Comparison of ENCODE assay signal across 17 cellular contexts in genomic region chr12:117042171-117042809, GRCh38. TPM values are rescaled to one million over a fixed set of nuclear protein-coding genes. Genes with fewer than 3 reads are reported as not detected.
DNase-seq lines count a peak whose midpoint lies in the region; ATAC-seq and TF ChIP-seq lines count a peak whose summit lies in the region.
"Had no signal": no experiment of that assay in that cellular context is flagged by ENCODE, and none has a peak within 500 bp of the region (broad histone marks: within the 10 kb centered on the region; RNA-seq: fewer than 3 reads in every experiment).

No MANE protein-coding gene starts in this region.

- H3K4me1 ChIP-seq in BE2C (peaks cover 19% of the 10 kb centered on the region), IMR-90 (ENCODE audit: control insufficient read depth, insufficient read depth, low read length) (peaks cover 4% of the 10 kb centered on the region; the same call in 1 of the 2 replicates), endodermal cell (ENCODE audit: control insufficient read depth, insufficient read depth, low read length) (peaks cover 28% of the 10 kb centered on the region), mesendoderm (ENCODE audit: control insufficient read depth, low read depth, low read length) (peaks cover 5% of the 10 kb centered on the region), transverse colon (no peaks in the 10 kb centered on the region)
- H3K4me1 ChIP-seq: colonic mucosa had no signal

- H3K9me3 ChIP-seq in BE2C (no peaks in the 10 kb centered on the region), IMR-90 (ENCODE audit: control insufficient read depth, insufficient read depth, low read length) (no peaks in the 10 kb centered on the region), endodermal cell (ENCODE audit: control insufficient read depth, low read length) (no peaks in the 10 kb centered on the region), transverse colon (no peaks in the 10 kb centered on the region)
- H3K9me3 ChIP-seq: colonic mucosa, tibial nerve had no signal

- no TSS peak for BruUV-seq in IMR-90 (replicated peaks; lab: Mats Ljungman, UMichigan)

- H2BK15ac ChIP-seq in IMR-90 (ENCODE audit: low read depth, low read length) = no peak overlapping the region
- no peak overlapping the region for H2BK15ac ChIP-seq in mesendoderm (replicated peaks; ENCODE audit: low read depth)

- H2BK20ac ChIP-seq in IMR-90 (ENCODE audit: low read depth, low read length) = no peak overlapping the region

- no peaks in the 10 kb centered on the region for H3K36me3 Mint-ChIP-seq in endodermal cell (ENCODE audit: low read depth)
- no peaks in the 10 kb centered on the region for H3K36me3 Mint-ChIP-seq in activated naive CD8-positive, alpha-beta T cell treated with anti-CD3 and anti-CD28 coated beads, Interleukin-2, amount 50 U/mL, for 24 hours (ENCODE audit: low read depth)
- H3K36me3 Mint-ChIP-seq in activated T-helper 1 cell treated with anti-CD3 and anti-CD28 coated beads, Interleukin-12 subunit alpha, Interleukin-12 subunit beta, Interleukin-2, Interleukin-4 antibody, amounts not matched to agents 30 ng/mL and 10 ng/mL and 1 ng/mL, durations not matched to agents 14 hours and 24 hours and 36 hours (ENCODE audit: low read depth) = no peaks in the 10 kb centered on the region
- H3K36me3 Mint-ChIP-seq: activated naive CD4-positive, alpha-beta T cell treated with anti-CD3 and anti-CD28 coated beads, Interleukin-2, amount 50 U/mL, for 24 hours had no signal

- no peak overlapping the region for H3K4me3 ChIP-seq in BE2C (ENCODE audit: low read depth, low read length)
- H3K4me3 ChIP-seq in IMR-90 (ENCODE audit: insufficient read depth, low read depth, low read length) = no peak overlapping the region
- H3K4me3 ChIP-seq in endodermal cell (ENCODE audit: low read length) = no peak overlapping the region
- H3K4me3 ChIP-seq in mesendoderm (ENCODE audit: low read length) = no peak overlapping the region
- no peak overlapping the region for H3K4me3 ChIP-seq in transverse colon
- H3K4me3 ChIP-seq: colonic mucosa, tibial nerve had no signal

- no peak overlapping the region for H3K14ac ChIP-seq in IMR-90 (replicated peaks; ENCODE audit: low read depth, low read length)

- intact Hi-C loops in IMR-90 (cut with micrococcal nuclease) = no loop called here
- intact Hi-C loops in transverse colon (cut with DNase I; ENCODE audit: low total_unique reads) = no loop called here
- intact Hi-C loops in activated T-helper 1 cell treated with anti-CD3 and anti-CD28 coated beads, Interleukin-12 subunit alpha, Interleukin-12 subunit beta, Interleukin-2, Interleukin-4 antibody, amounts not matched to agents 30 ng/mL and 10 ng/mL and 1 ng/mL, durations not matched to agents 14 hours and 24 hours and 36 hours (cut with micrococcal nuclease) = no loop called here

- H3K27me3 ChIP-seq in BE2C (no peaks in the 10 kb centered on the region), IMR-90 (ENCODE audit: control insufficient read depth, insufficient read depth, low read length) (no peaks in the 10 kb centered on the region), endodermal cell (ENCODE audit: control insufficient read depth, insufficient read depth, low read length, poor library complexity, severe bottlenecking) (no peaks in the 10 kb centered on the region), mesendoderm (ENCODE audit: insufficient read depth, low read length, poor library complexity) (no peaks in the 10 kb centered on the region), transverse colon (peaks cover 9% of the 10 kb centered on the region)
- H3K27me3 ChIP-seq: colonic mucosa, tibial nerve had no signal

- no peak for TF ChIP-seq EP300 in transverse colon (IDR thresholded peaks at IDR 0.05; ENCODE audit: low read depth)

- TF ChIP-seq RAD21 in IMR-90 (IDR thresholded peaks at IDR 0.05; ENCODE audit: low read length) = no peak

- H3K56ac ChIP-seq in IMR-90 (ENCODE audit: extremely low read depth, insufficient read depth, low read length) (no peak overlapping the region), mesendoderm (ENCODE audit: low read length) (no peak overlapping the region)

- H4K91ac ChIP-seq in IMR-90 (ENCODE audit: insufficient read depth, low read depth, low read length) = no peak overlapping the region

- H2AFZ ChIP-seq in IMR-90 (replicated peaks; ENCODE audit: low read length, poor library complexity) = peak overlapping the region; percentile 26

- H3K23ac ChIP-seq in IMR-90 (ENCODE audit: low read depth, low read length) = no peak overlapping the region
- H3K23ac ChIP-seq in mesendoderm (ENCODE audit: low read length) = no peak overlapping the region

- ATAC-seq in IMR-90 (ENCODE audit: low read depth) = peak; percentile 76
- ATAC-seq in activated naive CD8-positive, alpha-beta T cell treated with anti-CD3 and anti-CD28 coated beads, Interleukin-2, amount 50 U/mL, for 24 hours = no peak
- ATAC-seq: SK-N-SH treated with all-trans-retinoic acid at 6 μM for 48 hours had no signal

- H3K4me2 ChIP-seq in IMR-90 (ENCODE audit: low read depth, low read length) (no peak overlapping the region), mesendoderm (ENCODE audit: low read length) (no peak overlapping the region)

- dilution Hi-C loops in IMR-90 (cut with HindIII; ENCODE audit: low sequenced_read_pairs, unreplicated experiment) = no loop called here

- no peaks in the 10 kb centered on the region for H4K20me1 ChIP-seq in IMR-90 (ENCODE audit: insufficient read depth, low read length)

- no peaks in the 10 kb centered on the region for H3K79me1 ChIP-seq in IMR-90 (ENCODE audit: low read depth in 1 of 2, low read length in 2 of 2)
- no peaks in the 10 kb centered on the region for H3K79me1 ChIP-seq in mesendoderm (ENCODE audit: low read length)

- H2AK5ac ChIP-seq in IMR-90 (ENCODE audit: low read depth, low read length) (no peak overlapping the region), mesendoderm (ENCODE audit: low read length) (no peak overlapping the region)

- no peak overlapping the region for H3K27ac ChIP-seq in IMR-90 (ENCODE audit: insufficient read depth, low read length)
- H3K27ac ChIP-seq in endodermal cell (ENCODE audit: low read depth, low read length) = no peak overlapping the region
- no peak overlapping the region for H3K27ac ChIP-seq in mesendoderm (ENCODE audit: low read depth, low read length)
- H3K27ac ChIP-seq in transverse colon = no peak overlapping the region
- H3K27ac ChIP-seq: colonic mucosa, tibial nerve had no signal

- WGBS in IMR-90 (ENCODE audit: extremely low coverage in 2 of 2, insufficient read length in 1 of 2), 2 experiments = 77% methylated on average over 13 of the region's 21 CpGs; no CpG with 5 or more reads in 1 of the 2 experiments
- WGBS in endodermal cell (ENCODE audit: insufficient coverage in 1 of 2, insufficient read length in 1 of 2), 2 experiments = 88 to 91% methylated on average over 14 to 20 of the region's 21 CpGs
- no CpG with 5 or more reads among the region's 21 CpGs for WGBS in mesendoderm (ENCODE audit: extremely low coverage, insufficient coverage, low lambda C conversion rate)
- WGBS in transverse colon (ENCODE audit: low coverage in 1 of 2), 2 donors = 87% methylated on average over 17 of the region's 21 CpGs; no CpG with 5 or more reads in 1 of the 2 donors

- CTCF ChIA-PET in IMR-90 (lab: Yijun Ruan, JAX) = no interaction called here

- H2BK120ac ChIP-seq in IMR-90 (ENCODE audit: low read depth, low read length) (no peak overlapping the region), mesendoderm (ENCODE audit: low read depth, low read length) (no peak overlapping the region)

- POLR2A ChIA-PET in IMR-90 (lab: Charles Lee; ENCODE audit: unreplicated experiment) = no interaction called here

- H2BK5ac ChIP-seq in IMR-90 (ENCODE audit: low read depth, low read length, poor library complexity, severe bottlenecking) = no peak overlapping the region
- H2BK5ac ChIP-seq in mesendoderm (ENCODE audit: low read length) = no peak overlapping the region

- TF ChIP-seq CTCF in BE2C (IDR thresholded peaks at IDR 0.05; ENCODE audit: low read depth, low read length) = no peak
- TF ChIP-seq CTCF in IMR-90 (conservative IDR thresholded peaks at IDR 0.05; ENCODE audit: low read depth, low read length) = no peak
- no peak for TF ChIP-seq CTCF in endodermal cell (conservative IDR thresholded peaks at IDR 0.05)
- TF ChIP-seq CTCF in transverse colon (IDR thresholded peaks at IDR 0.05) = no peak

- no peak overlapping the region for H3K4me3 Mint-ChIP-seq in endodermal cell
- H3K4me3 Mint-ChIP-seq in activated naive CD8-positive, alpha-beta T cell treated with anti-CD3 and anti-CD28 coated beads, Interleukin-2, amount 50 U/mL, for 24 hours = no peak overlapping the region
- no peak overlapping the region for H3K4me3 Mint-ChIP-seq in activated T-helper 1 cell treated with anti-CD3 and anti-CD28 coated beads, Interleukin-12 subunit alpha, Interleukin-12 subunit beta, Interleukin-2, Interleukin-4 antibody, amounts not matched to agents 30 ng/mL and 10 ng/mL and 1 ng/mL, durations not matched to agents 14 hours and 24 hours and 36 hours
- H3K4me3 Mint-ChIP-seq: activated CD4-positive, alpha-beta T cell treated with anti-CD3 and anti-CD28 coated beads, Interleukin-2, amount 10 ng/mL, durations not matched to agents 24 days and 14 days; activated naive CD4-positive, alpha-beta T cell treated with anti-CD3 and anti-CD28 coated beads, Interleukin-2, amount 50 U/mL, for 24 hours had no signal

- TF ChIP-seq POLR2A in IMR-90 (IDR thresholded peaks at IDR 0.05; ENCODE audit: low read depth, low read length) (no peak), transverse colon (IDR thresholded peaks at IDR 0.05) (no peak)

- H3K18ac ChIP-seq in IMR-90 (ENCODE audit: low read depth, low read length) (no peak overlapping the region), mesendoderm (ENCODE audit: low read length) (no peak overlapping the region)

- H3K9ac ChIP-seq in IMR-90 (ENCODE audit: low read depth, low read length) (no peak overlapping the region), endodermal cell (ENCODE audit: extremely low read depth, low read length, poor library complexity, severe bottlenecking) (no peak overlapping the region), mesendoderm (ENCODE audit: low read length) (no peak overlapping the region)

- in situ Hi-C loops in IMR-90 (cut with MboI; ENCODE audit: low sequenced_read_pairs) = loop anchor here (25.0 kb wide), 1 partner anchor 795 kb away; no protein-coding TSS in a partner anchor
- in situ Hi-C loops in transverse colon (cut with MboI; ENCODE audit: low pct_ligation_motif_present in 1 of 4, low pct_unique_long_range_greater_than_20kb in 1 of 4, low sequenced_read_pairs in 3 of 4) = no loop called here

- peak overlapping the region; percentile 16 for H3K27ac Mint-ChIP-seq in endodermal cell
- no peak overlapping the region for H3K27ac Mint-ChIP-seq in activated naive CD8-positive, alpha-beta T cell treated with anti-CD3 and anti-CD28 coated beads, Interleukin-2, amount 50 U/mL, for 24 hours
- no peak overlapping the region for H3K27ac Mint-ChIP-seq in activated T-helper 1 cell treated with anti-CD3 and anti-CD28 coated beads, Interleukin-12 subunit alpha, Interleukin-12 subunit beta, Interleukin-2, Interleukin-4 antibody, amounts not matched to agents 30 ng/mL and 10 ng/mL and 1 ng/mL, durations not matched to agents 14 hours and 24 hours and 36 hours
- H3K27ac Mint-ChIP-seq: activated CD4-positive, alpha-beta T cell treated with anti-CD3 and anti-CD28 coated beads, Interleukin-2, amount 10 ng/mL, durations not matched to agents 24 days and 14 days; activated naive CD4-positive, alpha-beta T cell treated with anti-CD3 and anti-CD28 coated beads, Interleukin-2, amount 50 U/mL, for 24 hours had no signal

- H3K4ac ChIP-seq in IMR-90 (ENCODE audit: low read depth, low read length) = no peak overlapping the region
- no peak overlapping the region for H3K4ac ChIP-seq in mesendoderm (ENCODE audit: low read depth, low read length)

- H3K4me1 Mint-ChIP-seq in endodermal cell = peaks cover 32% of the 10 kb centered on the region
- no peaks in the 10 kb centered on the region for H3K4me1 Mint-ChIP-seq in activated naive CD8-positive, alpha-beta T cell treated with anti-CD3 and anti-CD28 coated beads, Interleukin-2, amount 50 U/mL, for 24 hours
- no peaks in the 10 kb centered on the region for H3K4me1 Mint-ChIP-seq in activated T-helper 1 cell treated with anti-CD3 and anti-CD28 coated beads, Interleukin-12 subunit alpha, Interleukin-12 subunit beta, Interleukin-2, Interleukin-4 antibody, amounts not matched to agents 30 ng/mL and 10 ng/mL and 1 ng/mL, durations not matched to agents 14 hours and 24 hours and 36 hours (ENCODE audit: low read depth)
- H3K4me1 Mint-ChIP-seq: activated naive CD4-positive, alpha-beta T cell treated with anti-CD3 and anti-CD28 coated beads, Interleukin-2, amount 50 U/mL, for 24 hours had no signal

- H3K9me3 Mint-ChIP-seq in endodermal cell = no peaks in the 10 kb centered on the region
- H3K9me3 Mint-ChIP-seq in activated naive CD8-positive, alpha-beta T cell treated with anti-CD3 and anti-CD28 coated beads, Interleukin-2, amount 50 U/mL, for 24 hours = no peaks in the 10 kb centered on the region
- H3K9me3 Mint-ChIP-seq in activated T-helper 1 cell treated with anti-CD3 and anti-CD28 coated beads, Interleukin-12 subunit alpha, Interleukin-12 subunit beta, Interleukin-2, Interleukin-4 antibody, amounts not matched to agents 30 ng/mL and 10 ng/mL and 1 ng/mL, durations not matched to agents 14 hours and 24 hours and 36 hours = no peaks in the 10 kb centered on the region
- H3K9me3 Mint-ChIP-seq: activated CD4-positive, alpha-beta T cell treated with anti-CD3 and anti-CD28 coated beads, Interleukin-2, amount 10 ng/mL, durations not matched to agents 24 days and 14 days; activated naive CD4-positive, alpha-beta T cell treated with anti-CD3 and anti-CD28 coated beads, Interleukin-2, amount 50 U/mL, for 24 hours had no signal

- H4K8ac ChIP-seq in IMR-90 (ENCODE audit: low read depth in 2 of 2, low read length in 2 of 2) (no peak overlapping the region), mesendoderm (ENCODE audit: low read depth, low read length) (no peak overlapping the region)

- no peak overlapping the region for H4K5ac ChIP-seq in IMR-90 (ENCODE audit: low read depth, low read length)
- no peak overlapping the region for H4K5ac ChIP-seq in mesendoderm (ENCODE audit: low read length)

- H2AK9ac ChIP-seq in IMR-90 (replicated peaks; ENCODE audit: low read depth, low read length, poor library complexity) = no peak overlapping the region

- H3K36me3 ChIP-seq in BE2C (no peaks in the 10 kb centered on the region), IMR-90 (ENCODE audit: control insufficient read depth, insufficient read depth, low read length) (no peaks in the 10 kb centered on the region), endodermal cell (ENCODE audit: control insufficient read depth, insufficient read depth, low read length) (no peaks in the 10 kb centered on the region), mesendoderm (ENCODE audit: control insufficient read depth, insufficient read depth, low read length) (no peaks in the 10 kb centered on the region), transverse colon (no peaks in the 10 kb centered on the region)
- H3K36me3 ChIP-seq: colonic mucosa, tibial nerve had no signal

- DNase-seq in BE2C = peak; percentile 52
- peak; percentile 8 for DNase-seq in IMR-90
- peak; percentile 70 for DNase-seq in endodermal cell
- DNase-seq in mesendoderm = peak; percentile 59
- no peak for DNase-seq in cerebellar nuclear complex (lab: John Stamatoyannopoulos, UW)
- DNase-seq in transverse colon = no peak
- no peak for DNase-seq in activated naive CD8-positive, alpha-beta T cell treated with anti-CD3 and anti-CD28 coated beads, Interleukin-2, amount 50 U/mL, for 24 hours
- DNase-seq in activated T-helper 1 cell treated with anti-CD3 and anti-CD28 coated beads, Interleukin-12 subunit alpha, Interleukin-12 subunit beta, Interleukin-2, Interleukin-4 antibody, amounts not matched to agents 30 ng/mL and 10 ng/mL and 1 ng/mL, durations not matched to agents 14 hours and 24 hours and 36 hours (ENCODE audit: low spot score) = no peak
- DNase-seq: activated CD4-positive, alpha-beta T cell treated with anti-CD3 and anti-CD28 coated beads, Interleukin-2, amount 10 ng/mL, durations not matched to agents 24 days and 14 days; AML-193; colonic mucosa; GF-D8; mammary epithelial cell; NCI-H146 had no signal

- no peaks in the 10 kb centered on the region for H3K9me1 ChIP-seq in IMR-90 (ENCODE audit: insufficient read depth, low read length)

- H3K79me2 ChIP-seq in mesendoderm (ENCODE audit: control insufficient read depth, insufficient read depth, low read length) = no peaks in the 10 kb centered on the region

- H3K27me3 Mint-ChIP-seq in endodermal cell (ENCODE audit: insufficient read depth) = no peaks in the 10 kb centered on the region
- H3K27me3 Mint-ChIP-seq in activated naive CD8-positive, alpha-beta T cell treated with anti-CD3 and anti-CD28 coated beads, Interleukin-2, amount 50 U/mL, for 24 hours = no peaks in the 10 kb centered on the region
- no peaks in the 10 kb centered on the region for H3K27me3 Mint-ChIP-seq in activated T-helper 1 cell treated with anti-CD3 and anti-CD28 coated beads, Interleukin-12 subunit alpha, Interleukin-12 subunit beta, Interleukin-2, Interleukin-4 antibody, amounts not matched to agents 30 ng/mL and 10 ng/mL and 1 ng/mL, durations not matched to agents 14 hours and 24 hours and 36 hours (ENCODE audit: insufficient read depth)
- H3K27me3 Mint-ChIP-seq: activated CD4-positive, alpha-beta T cell treated with anti-CD3 and anti-CD28 coated beads, Interleukin-2, amount 10 ng/mL, durations not matched to agents 24 days and 14 days; activated naive CD4-positive, alpha-beta T cell treated with anti-CD3 and anti-CD28 coated beads, Interleukin-2, amount 50 U/mL, for 24 hours had no signal

RNA-seq across cellular contexts. Expression of gene TESC, which starts 56.9 kb away (rescaled TPM):
- polyA plus RNA-seq in BE2C (2012; ENCODE audit: insufficient read depth, insufficient read length, low read depth) = not detected
- total RNA-seq in IMR-90 (2012; rRNA removed) (0.18 TPM in 1 of 2 replicates, not detected in the other), endodermal cell (10 to 100 TPM; 25.1 to 26.5 TPM), transverse colon (1 to 10 TPM in 3 of 4 donors, not detected in 1; 1.6 to 4.9 (median 3.6) TPM)
- polyA plus RNA-seq in IMR-90 (2012; rRNA removed) = 0.22 TPM in 1 of 2 replicates, not detected in the other
- polyA plus RNA-seq in IMR-90 (2012; cell fraction: cytosol; rRNA removed) = 0.09 TPM in 1 of 2 replicates, not detected in the other
- polyA plus RNA-seq in IMR-90 (2012; cell fraction: nucleus; rRNA removed; ENCODE audit: low replicate concordance) = not detected in 2 replicates
- polyA plus RNA-seq in endodermal cell (2013, experiment 1 of 2) = 7.3 TPM
- 8.3 TPM for polyA plus RNA-seq in endodermal cell (2013, experiment 2 of 2)
- 1.5 TPM for polyA plus RNA-seq in mesendoderm (2013, experiment 1 of 2)
- polyA plus RNA-seq in mesendoderm (2013, experiment 2 of 2) = 1.4 TPM
- 75.2 and 85.2 TPM in 2 replicates for total RNA-seq in activated T-helper 1 cell treated with anti-CD3 and anti-CD28 coated beads, Interleukin-12 subunit alpha, Interleukin-12 subunit beta, Interleukin-2, Interleukin-4 antibody, amounts not matched to agents 30 ng/mL and 10 ng/mL and 1 ng/mL, durations not matched to agents 14 hours and 24 hours and 36 hours
- polyA plus RNA-seq: mammary epithelial cell had no signal

Comparison
In these comparisons a context has a peak if more than half of its experiments do, and no peak if none do; other contexts are left out.
1. DNase-seq: peak in BE2C (single experiment), IMR-90 (single experiment), endodermal cell (single experiment) and mesendoderm (single experiment); none in cerebellar nuclear complex (0 of 2), transverse colon (single experiment), activated naive CD8-positive, alpha-beta T cell treated with anti-CD3 and anti-CD28 coated beads, Interleukin-2, amount 50 U/mL, for 24 hours (single experiment) and activated T-helper 1 cell treated with anti-CD3 and anti-CD28 coated beads, Interleukin-12 subunit alpha, Interleukin-12 subunit beta, Interleukin-2, Interleukin-4 antibody, amounts not matched to agents 30 ng/mL and 10 ng/mL and 1 ng/mL, durations not matched to agents 14 hours and 24 hours and 36 hours (single experiment).
2. RNA of gene TESC, which starts 56.9 kb away (total RNA-seq): 75.2 to 85.2 TPM in activated T-helper 1 cell treated with anti-CD3 and anti-CD28 coated beads, Interleukin-12 subunit alpha, Interleukin-12 subunit beta, Interleukin-2, Interleukin-4 antibody, amounts not matched to agents 30 ng/mL and 10 ng/mL and 1 ng/mL, durations not matched to agents 14 hours and 24 hours and 36 hours and 25.1 to 26.5 TPM in endodermal cell; 1.6 to 4.9 TPM in transverse colon and 0.18 TPM in IMR-90; every median in the first group is over 4 times any median in the second.